ENCODE assay signal across 13 cellular contexts in genomic region chr12:2559931-2560715, GRCh38.
DNase-seq lines count a peak whose midpoint lies in the region; TF ChIP-seq lines count a peak whose summit lies in the region.
"Had no signal": no experiment of that assay in that cellular context is flagged by ENCODE, and none has a peak within 500 bp of the region (broad histone marks: within the 10 kb centered on the region; RNA-seq: fewer than 3 reads in every experiment).

No MANE protein-coding gene starts in this region.

- no peaks in the 10 kb centered on the region for H3K9me3 ChIP-seq in BLaER1
- H3K9me3 ChIP-seq: Caco-2 had no signal

- TF ChIP-seq CTCF in fibroblast of mammary gland (conservative IDR thresholded peaks at IDR 0.05; ENCODE audit: control insufficient read depth, insufficient read depth, low read depth, low read length), result no peak

- DNase-seq in CD1c-positive myeloid dendritic cell (ENCODE audit: extremely low spot score), result peak; percentile 9
- DNase-seq in NAMALWA (ENCODE audit: low spot score), result peak; percentile 11
- peak; percentile 7 for DNase-seq in fibroblast of mammary gland (ENCODE audit: low read depth)
- DNase-seq in ecto neural progenitor cell (ENCODE audit: low spot score), result no peak
- no peak for DNase-seq in NCI-H2171 (lab: John Stamatoyannopoulos, UW)
- no peak for DNase-seq in NCI-H2081 treated with DMSO at 0.1 percent for 48 hours (lab: John Stamatoyannopoulos, UW)
- no peak for DNase-seq in NCI-H187 (lab: John Stamatoyannopoulos, UW)
- DNase-seq: Caco-2; CD8-positive, alpha-beta memory T cell; DND-41; GOT3; H9 had no signal

- no peak overlapping the region for H3K4me3 ChIP-seq in BLaER1
- no peak overlapping the region for H3K4me3 ChIP-seq in fibroblast of mammary gland (ENCODE audit: control insufficient read depth, low read depth, low read length)

- no peak overlapping the region for H3K27ac ChIP-seq in BLaER1

- H3K9ac ChIP-seq in BLaER1, result no peak overlapping the region

- no peaks in the 10 kb centered on the region for H4K20me1 ChIP-seq in BLaER1

- H3K4me2 ChIP-seq in BLaER1, result peak overlapping the region; percentile 83

- H3K36me3 ChIP-seq in BLaER1, result no peaks in the 10 kb centered on the region

- no peaks in the 10 kb centered on the region for H3K27me3 ChIP-seq in BLaER1

- H3K4me1 ChIP-seq in BLaER1, result peaks cover 30% of the 10 kb centered on the region
- H3K4me1 ChIP-seq: Caco-2 had no signal

Comparison
In these comparisons a context has a peak if more than half of its experiments do, and no peak if none do; other contexts are left out.
1. DNase-seq: peak in CD1c-positive myeloid dendritic cell (single experiment), NAMALWA (single experiment) and fibroblast of mammary gland (single experiment); none in ecto neural progenitor cell (single experiment), NCI-H2171 (single experiment), NCI-H2081 treated with DMSO at 0.1 percent for 48 hours (single experiment) and NCI-H187 (0 of 2).